ENCODE assay signal across 1 cellular context in genomic region chr20:347640-348484, GRCh38.
TF ChIP-seq lines count a peak whose summit lies in the region.

No MANE protein-coding gene starts in this region.

TF ChIP-seq in WTC11, 78 proteins besides CTCF, POLR2A, EP300 and RAD21 (continued from another document):
- no peak for TF ChIP-seq ZMAT4 (CRISPR knock-in tag; IDR thresholded peaks at IDR 0.05)
